8 cellular contexts compared by ENCODE assay signal in genomic region chr17:8109669-8110455, GRCh38. TPM values are rescaled to one million over a fixed set of nuclear protein-coding genes. Genes with fewer than 3 reads are reported as not detected.
DNase-seq lines count a peak whose midpoint lies in the region; ATAC-seq and TF ChIP-seq lines count a peak whose summit lies in the region.

No MANE protein-coding gene starts in this region.

- H3K23ac ChIP-seq in neuronal stem cell (ENCODE audit: low read depth, low read length, poor library complexity), result peak overlapping the region; percentile 68

- DNase-seq in GM13976 (ENCODE audit: low spot score) (peak; percentile 89), NCI-H2171 treated with DMSO at 0.1 percent for 48 hours (lab: John Stamatoyannopoulos, UW) (peak; percentile 67), activated T-cell treated with anti-CD3 and anti-CD28 coated beads for 4 hours (peak; percentile 70), esophagus muscularis mucosa (ENCODE audit: extremely low spot score) (no peak), neuronal stem cell (ENCODE audit: low spot score) (peak; percentile 44), type B pancreatic cell (ENCODE audit: extremely low spot score, unreplicated experiment) (no peak), midbrain (lab: John Stamatoyannopoulos, UW) (no peak)

- no peak overlapping the region for H4K91ac ChIP-seq in neuronal stem cell (ENCODE audit: low read depth, low read length, poor library complexity)

- no peak overlapping the region for H2BK12ac ChIP-seq in neuronal stem cell (ENCODE audit: low read length)

- no peak overlapping the region for H2BK15ac ChIP-seq in neuronal stem cell (ENCODE audit: low read length)

- H3K4me1 ChIP-seq in esophagus muscularis mucosa, result peaks cover 7 to 11% (median 10%) of the 10 kb centered on the region in 4 donors
- H3K4me1 ChIP-seq in neuronal stem cell (ENCODE audit: control insufficient read depth in 2 of 2, insufficient read depth in 1 of 2, low read depth in 1 of 2, low read length in 2 of 2), result peaks cover 0 to 6% of the 10 kb centered on the region in 2 donors

- 27% methylated on average over 21 of the region's 61 CpGs for WGBS in esophagus muscularis mucosa
- no CpG with 5 or more reads among the region's 61 CpGs for WGBS in neuronal stem cell (ENCODE audit: extremely low coverage in 2 of 2, insufficient read length in 2 of 2, insufficient replicate concordance in 1 of 2), 2 donors

- no peak for TF ChIP-seq POLR2A in esophagus muscularis mucosa (IDR thresholded peaks at IDR 0.05; ENCODE audit: low read depth)

- H3K9ac ChIP-seq in neuronal stem cell (ENCODE audit: low read depth, low read length, poor library complexity), result no peak overlapping the region

- no peak overlapping the region for H4K8ac ChIP-seq in neuronal stem cell (ENCODE audit: low read depth, low read length)

- H3K27ac Mint-ChIP-seq in type B pancreatic cell, result no peak overlapping the region

- H3K4me2 ChIP-seq in neuronal stem cell (ENCODE audit: insufficient read depth, low read length, poor library complexity, severe bottlenecking), result peak overlapping the region; percentile 98

- H3K27ac ChIP-seq in esophagus muscularis mucosa (replicated peaks in 1 of 4) (no peak overlapping the region), neuronal stem cell (replicated peaks; ENCODE audit: low read length) (no peak overlapping the region)

- H2BK120ac ChIP-seq in neuronal stem cell (ENCODE audit: low read depth, low read length), result no peak overlapping the region

- no peaks in the 10 kb centered on the region for H3K36me3 Mint-ChIP-seq in type B pancreatic cell

- H3K4me3 Mint-ChIP-seq in type B pancreatic cell, result peak overlapping the region; percentile 78

- in situ Hi-C loops in GM13976 (cut with MboI; ENCODE audit: low sequenced_read_pairs, unreplicated experiment), result no loop called here

- H3K4me3 ChIP-seq in esophagus muscularis mucosa (peak overlapping the region in 3 of 4 donors; percentile 27 to 45 (median 31)), neuronal stem cell (ENCODE audit: low read length in 2 of 2) (peak overlapping the region in 1 of 2 donors; percentile 70)

- H3K4me1 Mint-ChIP-seq in type B pancreatic cell (ENCODE audit: unreplicated experiment), result no peaks in the 10 kb centered on the region

- no peaks in the 10 kb centered on the region for H3K79me1 ChIP-seq in neuronal stem cell (ENCODE audit: low read depth, low read length)

- no peak overlapping the region for H2BK5ac ChIP-seq in neuronal stem cell (ENCODE audit: low read length)

- no peaks in the 10 kb centered on the region for H3K9me3 Mint-ChIP-seq in type B pancreatic cell

- H3K9me3 ChIP-seq in esophagus muscularis mucosa (no peaks in the 10 kb centered on the region), neuronal stem cell (replicated peaks in 1 of 2; ENCODE audit: control insufficient read depth in 2 of 2, insufficient read depth in 1 of 2, low read depth in 1 of 2, low read length in 2 of 2) (peaks cover 0 to 2% of the 10 kb centered on the region in 2 donors)

- H3K4ac ChIP-seq in neuronal stem cell (ENCODE audit: low read length), result no peak overlapping the region

- H2AK5ac ChIP-seq in neuronal stem cell (ENCODE audit: low read depth, low read length), result no peak overlapping the region

- H3K27me3 ChIP-seq in esophagus muscularis mucosa (peaks cover 8 to 77% (median 32%) of the 10 kb centered on the region in 4 donors), neuronal stem cell (ENCODE audit: control insufficient read depth in 3 of 3, insufficient read depth in 3 of 3, low read depth in 1 of 3, low read length in 3 of 3) (peaks cover 0 to 76% (median 43%) of the 10 kb centered on the region in 3 experiments)

- peak overlapping the region; percentile 31 for H3K18ac ChIP-seq in neuronal stem cell (ENCODE audit: low read length)

- intact Hi-C loops in esophagus muscularis mucosa (cut with DNase I), result no loop called here

- no peak overlapping the region for H2AFZ ChIP-seq in neuronal stem cell (ENCODE audit: low read length)

- peaks cover 82% of the 10 kb centered on the region for H3K27me3 Mint-ChIP-seq in type B pancreatic cell

- H3K36me3 ChIP-seq in esophagus muscularis mucosa (no peaks in the 10 kb centered on the region), neuronal stem cell (replicated peaks in 1 of 2; ENCODE audit: control insufficient read depth in 2 of 2, insufficient read depth in 2 of 2, low read length in 2 of 2) (no peaks in the 10 kb centered on the region)

- TF ChIP-seq CTCF in GM13976 (IDR thresholded peaks at IDR 0.05; ENCODE audit: borderline replicate concordance, control extremely low read depth, extremely low read depth, insufficient read depth, missing control alignments), result peak; percentile 95
- TF ChIP-seq CTCF in esophagus muscularis mucosa (IDR thresholded peaks at IDR 0.05), result peak; percentile 62 to 78 (median 65)
- TF ChIP-seq CTCF in type B pancreatic cell (conservative IDR thresholded peaks at IDR 0.05), result peak; percentile 92

- ATAC-seq in GM18519 (IDR thresholded peaks at IDR 0.05; ENCODE audit: low FRiP score, unreplicated experiment), result no peak

- TF ChIP-seq EP300 in esophagus muscularis mucosa (IDR thresholded peaks at IDR 0.05), result no peak

- no peak overlapping the region for H3K14ac ChIP-seq in neuronal stem cell (ENCODE audit: low read length)

RNA-seq across cellular contexts. Expression of gene ALOXE3, which starts 8.5 kb away (rescaled TPM):
- not detected for total RNA-seq in esophagus muscularis mucosa
- 0.07 TPM for polyA plus RNA-seq in neuronal stem cell (2013, experiment 1 of 2)
- polyA plus RNA-seq in neuronal stem cell (2013, experiment 2 of 2), result 0.11 TPM
- total RNA-seq in type B pancreatic cell (ENCODE audit: low replicate concordance), result 0.14 TPM in 1 of 2 replicates, not detected in the other

RNA-seq across cellular contexts. Expression of gene HES7, which starts 14.0 kb away (rescaled TPM):
- total RNA-seq in esophagus muscularis mucosa (1 to 10 TPM in 1 of 4 donors, not detected in 3; 1.4 TPM), type B pancreatic cell (ENCODE audit: low replicate concordance) (0.46 TPM in 1 of 2 replicates, not detected in the other)
- 5.8 TPM for polyA plus RNA-seq in neuronal stem cell (2013, experiment 1 of 2)
- polyA plus RNA-seq in neuronal stem cell (2013, experiment 2 of 2), result 4.2 TPM

RNA-seq across cellular contexts. Expression of gene ALOX12B, which starts 22.3 kb away (rescaled TPM):
- total RNA-seq in esophagus muscularis mucosa (not detected), type B pancreatic cell (ENCODE audit: low replicate concordance) (not detected in 2 replicates)
- 0.33 TPM for polyA plus RNA-seq in neuronal stem cell (2013, experiment 1 of 2)
- 0.29 TPM for polyA plus RNA-seq in neuronal stem cell (2013, experiment 2 of 2)

RNA-seq across cellular contexts. Expression of gene PER1, which starts 42.3 kb away (rescaled TPM):
- total RNA-seq in esophagus muscularis mucosa (100 to 1,000 TPM; 127 to 263 (median 168) TPM), type B pancreatic cell (ENCODE audit: low replicate concordance) (31.0 and 33.2 TPM in 2 replicates)
- polyA plus RNA-seq in neuronal stem cell (2013, experiment 1 of 2), result 17.0 TPM
- polyA plus RNA-seq in neuronal stem cell (2013, experiment 2 of 2), result 18.7 TPM

RNA-seq across cellular contexts. Expression of gene VAMP2, which starts 52.9 kb away (rescaled TPM):
- total RNA-seq in esophagus muscularis mucosa (10 to 100 TPM; 23.7 to 36.4 (median 33.0) TPM), type B pancreatic cell (ENCODE audit: low replicate concordance) (44.7 and 46.3 TPM in 2 replicates)
- 47.3 TPM for polyA plus RNA-seq in neuronal stem cell (2013, experiment 1 of 2)
- 45.3 TPM for polyA plus RNA-seq in neuronal stem cell (2013, experiment 2 of 2)

Comparison
In these comparisons a context has a peak if more than half of its experiments do, and no peak if none do; other contexts are left out.
1. DNase-seq: peak in GM13976 (single experiment), NCI-H2171 treated with DMSO at 0.1 percent for 48 hours (single experiment), activated T-cell treated with anti-CD3 and anti-CD28 coated beads for 4 hours (single experiment) and neuronal stem cell (single experiment); none in esophagus muscularis mucosa (single experiment), type B pancreatic cell (single experiment) and midbrain (single experiment).
2. Peak in every context shown above with its lines, with median percentiles within 50 percentile points of each other: CTCF ChIP-seq.